8 cellular contexts compared by ENCODE assay signal in the genomic region with DNA sequence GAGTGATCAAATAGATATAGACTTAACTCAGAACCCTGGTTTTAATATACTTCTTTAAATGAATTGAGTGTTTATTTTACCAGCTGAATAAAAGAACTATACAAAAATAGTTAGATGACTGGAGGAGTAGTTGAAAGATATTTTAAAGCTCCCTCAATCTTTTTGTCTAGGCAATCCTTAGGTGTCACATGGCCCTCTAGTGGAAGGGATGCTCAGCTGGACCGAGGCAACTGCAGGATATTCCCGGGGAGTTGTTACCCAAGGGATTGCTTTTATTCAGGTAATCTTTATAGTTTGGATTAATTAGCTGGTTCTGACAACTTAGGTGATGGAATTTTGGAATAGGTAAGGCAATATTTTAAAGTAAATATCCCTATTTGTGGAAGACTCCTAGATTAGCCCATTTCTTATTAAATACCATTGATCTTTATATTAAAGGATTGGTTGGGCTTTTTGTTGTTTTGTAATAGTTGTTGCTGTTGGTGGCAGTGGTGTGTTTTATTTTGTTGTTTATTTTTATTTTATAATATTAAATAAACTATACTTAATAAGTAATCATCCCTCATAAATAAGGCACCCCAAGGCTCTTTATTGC. TPM values are rescaled to one million over a fixed set of nuclear protein-coding genes. Genes with fewer than 3 reads are reported as not detected.
DNase-seq lines count a peak whose midpoint lies in the region; ATAC-seq and TF ChIP-seq lines count a peak whose summit lies in the region.

No MANE protein-coding gene starts in this region.

- peaks cover 30% of the 10 kb centered on the region for H3K36me3 Mint-ChIP-seq in effector memory CD8-positive, alpha-beta T cell (ENCODE audit: insufficient read depth)

- no peaks in the 10 kb centered on the region for H3K9me3 ChIP-seq in gastroesophageal sphincter
- H3K9me3 ChIP-seq in testis = no peaks in the 10 kb centered on the region

- no peak for ATAC-seq in gastroesophageal sphincter
- no peak for ATAC-seq in GM18861 (IDR thresholded peaks at IDR 0.05; ENCODE audit: unreplicated experiment)
- no peak for ATAC-seq in effector memory CD8-positive, alpha-beta T cell (replicated peaks)

- TF ChIP-seq CTCF in AG09309 (IDR thresholded peaks at IDR 0.05; ENCODE audit: control insufficient read depth, insufficient read depth, low read depth, low read length, missing control alignments) (peak; percentile 79), gastroesophageal sphincter (IDR thresholded peaks at IDR 0.05) (peak; percentile 49 to 66 (median 54)), testis (IDR thresholded peaks at IDR 0.05) (peak in 1 of 3 experiments; percentile 26)

- H3K4me3 Mint-ChIP-seq in effector memory CD8-positive, alpha-beta T cell = no peak overlapping the region

- H3K27me3 ChIP-seq in gastroesophageal sphincter = no peaks in the 10 kb centered on the region
- no peaks in the 10 kb centered on the region for H3K27me3 ChIP-seq in testis

- 5 to 23% methylated on average over 2 of the region's 2 CpGs for WGBS in gastroesophageal sphincter (ENCODE audit: low coverage in 1 of 2), 2 donors
- 42 to 50% methylated on average over 2 of the region's 2 CpGs for WGBS in testis, 2 donors

- H3K27ac ChIP-seq in gastroesophageal sphincter = no peak overlapping the region
- no peak overlapping the region for H3K27ac ChIP-seq in testis

- H3K4me1 ChIP-seq in gastroesophageal sphincter = peaks cover 0 to 26% (median 0%) of the 10 kb centered on the region in 3 donors
- no peaks in the 10 kb centered on the region for H3K4me1 ChIP-seq in testis

- no peak for TF ChIP-seq EP300 in gastroesophageal sphincter (IDR thresholded peaks at IDR 0.05)

- TF ChIP-seq POLR2A in gastroesophageal sphincter (IDR thresholded peaks at IDR 0.05) (no peak), testis (IDR thresholded peaks at IDR 0.05) (no peak)

- H3K27me3 Mint-ChIP-seq in effector memory CD8-positive, alpha-beta T cell = no peaks in the 10 kb centered on the region

- intact Hi-C loops in testis (cut with DNase I; ENCODE audit: low total_unique reads) = no loop called here

- no peak overlapping the region for H3K4me3 ChIP-seq in AG09309 (ENCODE audit: control insufficient read depth, low read depth, low read length)
- no peak overlapping the region for H3K4me3 ChIP-seq in gastroesophageal sphincter
- no peak overlapping the region for H3K4me3 ChIP-seq in testis

- H3K9me3 Mint-ChIP-seq in effector memory CD8-positive, alpha-beta T cell = no peaks in the 10 kb centered on the region

- H3K4me1 Mint-ChIP-seq in effector memory CD8-positive, alpha-beta T cell (ENCODE audit: low read depth in 2 of 2) = no peaks in the 10 kb centered on the region

- H3K36me3 ChIP-seq in gastroesophageal sphincter = peaks cover 0 to 31% of the 10 kb centered on the region in 2 donors
- no peaks in the 10 kb centered on the region for H3K36me3 ChIP-seq in testis (ENCODE audit: low read depth, missing control alignments)

- H3K27ac Mint-ChIP-seq in effector memory CD8-positive, alpha-beta T cell = no peak overlapping the region

- DNase-seq in AG09309 (ENCODE audit: low read depth) = no peak
- DNase-seq in H4 (ENCODE audit: low spot score) = peak; percentile 23
- DNase-seq in SK-N-DZ (ENCODE audit: low spot score) = peak; percentile 9
- DNase-seq in testis = peak; percentile 36
- no peak for DNase-seq in mesenteric fat pad (ENCODE audit: low spot score)
- no peak for DNase-seq in effector memory CD8-positive, alpha-beta T cell

RNA-seq across cellular contexts. Expression of a gene that starts 57.1 kb away (rescaled TPM):
- total RNA-seq in H4 (2014; rRNA removed; shearing (Covaris generic)) = 9.5 and 14.1 TPM in 2 replicates
- 39.2 and 63.5 TPM in 2 replicates for polyA plus RNA-seq in SK-N-DZ (2014; cell fraction: cytosol; rRNA removed)
- 109 and 145 TPM in 2 replicates for polyA plus RNA-seq in SK-N-DZ (2014; cell fraction: nucleus; rRNA removed)
- total RNA-seq in gastroesophageal sphincter = 10 to 100 TPM; 25.4 to 71.8 (median 36.8) TPM
- total RNA-seq in testis = 10 to 100 TPM; 59.3 to 65.4 TPM
- 32.3 TPM for polyA plus RNA-seq in testis (ENCODE audit: insufficient read depth, low read depth, low replicate concordance)
- 41.8 TPM for total RNA-seq in mesenteric fat pad

RNA-seq across cellular contexts. Expression of a gene that starts 57.8 kb away (rescaled TPM):
- total RNA-seq in H4 (2014; rRNA removed; shearing (Covaris generic)) = 57.9 and 61.9 TPM in 2 replicates
- polyA plus RNA-seq in SK-N-DZ (2014; cell fraction: cytosol; rRNA removed) = 121 and 129 TPM in 2 replicates
- 54.3 and 81.7 TPM in 2 replicates for polyA plus RNA-seq in SK-N-DZ (2014; cell fraction: nucleus; rRNA removed)
- total RNA-seq in gastroesophageal sphincter (100 to 1,000 TPM in 2 of 4 donors, 10 to 100 TPM in 2; 65.8 to 157 (median 111) TPM), testis (10 to 100 TPM; 14.0 to 20.1 TPM), mesenteric fat pad (12.6 TPM)
- 54.9 TPM for polyA plus RNA-seq in testis (ENCODE audit: insufficient read depth, low read depth, low replicate concordance)

Comparison
In these comparisons a context has a peak if more than half of its experiments do, and no peak if none do; other contexts are left out.
1. DNase-seq: peak in H4 (single experiment), SK-N-DZ (single experiment) and testis (single experiment); none in AG09309 (single experiment), mesenteric fat pad (single experiment) and effector memory CD8-positive, alpha-beta T cell (0 of 3).